ENCODE assay signal across 18 cellular contexts in the genomic region with DNA sequence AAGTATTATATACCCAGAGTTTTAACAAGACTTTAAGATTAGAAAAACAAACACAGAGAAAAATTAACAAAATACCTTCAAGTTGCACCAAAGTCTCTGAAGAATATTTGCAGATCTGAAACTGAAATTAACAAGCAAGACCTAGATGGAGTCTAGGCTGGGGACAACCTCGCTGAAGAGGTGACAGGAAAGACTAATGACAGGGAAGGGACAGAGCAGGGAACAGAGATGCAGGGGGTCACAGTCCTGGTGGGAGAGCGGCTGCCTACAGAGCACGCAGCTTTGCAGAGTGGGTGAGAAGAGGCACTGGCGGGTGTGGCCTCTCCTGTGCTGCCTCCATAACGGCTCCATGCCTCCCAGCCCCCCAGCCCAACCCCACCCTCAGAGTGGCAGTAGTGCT. TPM values are rescaled to one million over a fixed set of nuclear protein-coding genes. Genes with fewer than 3 reads are reported as not detected.
"Had no signal": no experiment of that assay in that cellular context is flagged by ENCODE, and none has a peak within 500 bp of the region (broad histone marks: within the 10 kb centered on the region; RNA-seq: fewer than 3 reads in every experiment).

No MANE protein-coding gene starts in this region.

- H3K4me3 Mint-ChIP-seq: activated CD4-positive, alpha-beta T cell treated with anti-CD3 and anti-CD28 coated beads, Interleukin-2, amount 10 ng/mL, durations not matched to agents 7 days and 5 days; mesothelial cell of epicardium had no signal

- H3K4me3 ChIP-seq: adrenal gland, breast epithelium, gastrocnemius medialis, left lung, spleen, tibial artery had no signal

- H3K9me3 ChIP-seq: adrenal gland, breast epithelium, gastrocnemius medialis, spleen, tibial artery had no signal

- H3K27ac Mint-ChIP-seq: activated CD4-positive, alpha-beta T cell treated with anti-CD3 and anti-CD28 coated beads, Interleukin-2, amount 10 ng/mL, durations not matched to agents 7 days and 5 days; mesothelial cell of epicardium had no signal

- ATAC-seq: esophagus mucosa, gastrocnemius medialis, left lung had no signal

- H3K27ac ChIP-seq: adrenal gland, breast epithelium, gastrocnemius medialis, left lung, spleen, tibial artery had no signal

- FAIRE-seq: astrocyte had no signal

- H3K27me3 ChIP-seq: adrenal gland, breast epithelium, gastrocnemius medialis, left lung, spleen, tibial artery had no signal

- DNase-seq: activated CD4-positive, alpha-beta T cell treated with anti-CD3 and anti-CD28 coated beads, Interleukin-2, amount 10 ng/mL, durations not matched to agents 7 days and 5 days; activated naive CD4-positive, alpha-beta T cell; effector CD8-positive, alpha-beta T cell; gastrocnemius medialis; retina; spleen; stimulated activated CD8-positive, alpha-beta memory T cell treated with anti-CD3 and anti-CD28 coated beads, Interleukin-4, amount 100 ng/mL, for 48 hours; stimulated activated naive CD4-positive, alpha-beta T cell treated with Interleukin-2 at 50 U/mL for 16 hours; substantia nigra; T1000; tibial artery had no signal

- H3K4me1 Mint-ChIP-seq: mesothelial cell of epicardium had no signal

- H3K36me3 ChIP-seq: adrenal gland, breast epithelium, gastrocnemius medialis, left lung, spleen, tibial artery had no signal

- H3K27me3 Mint-ChIP-seq: activated CD4-positive, alpha-beta T cell treated with anti-CD3 and anti-CD28 coated beads, Interleukin-2, amount 10 ng/mL, durations not matched to agents 7 days and 5 days had no signal

- H3K4me1 ChIP-seq: adrenal gland, breast epithelium, gastrocnemius medialis, tibial artery had no signal

RNA-seq across cellular contexts. Expression of gene RETREG1, which starts 13.5 kb away (rescaled TPM):
- total RNA-seq: lung microvascular endothelial cell had no signal
